ENCODE assay signal across 8 cellular contexts in the genomic region with DNA sequence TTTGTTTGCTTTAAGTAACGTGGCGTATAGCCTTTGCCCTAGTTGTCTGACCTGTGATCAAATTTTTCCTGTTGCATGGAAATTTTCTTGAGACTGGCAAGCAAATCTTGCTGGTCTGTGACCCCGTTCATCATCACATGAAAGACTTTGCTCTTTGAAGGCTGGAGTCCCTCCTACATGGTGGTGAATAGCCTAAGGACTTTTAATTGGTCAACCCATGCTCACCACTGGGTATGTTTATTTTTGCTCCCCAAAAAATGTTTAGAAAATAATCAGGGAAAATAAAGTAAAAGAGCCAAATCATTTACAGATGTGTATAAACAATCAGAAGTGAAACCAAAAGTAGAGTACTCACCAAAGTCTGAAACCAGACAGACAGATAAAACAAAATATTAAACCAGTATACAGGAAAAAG.
DNase-seq lines count a peak whose midpoint lies in the region; ATAC-seq and TF ChIP-seq lines count a peak whose summit lies in the region.

No MANE protein-coding gene starts in this region.

- DNase-seq in GM12864 (ENCODE audit: low read depth) (no peak), SJSA1 (ENCODE audit: low read depth in 1 of 2, low spot score in 2 of 2) (peak in 1 of 2 experiments; percentile 50), left lobe of liver (ENCODE audit: low spot score) (no peak), amniotic stem cell (lab: John Stamatoyannopoulos, UW) (no peak), SW 1271 (lab: John Stamatoyannopoulos, UW) (no peak)
- no peak for DNase-seq in activated effector memory CD4-positive, alpha-beta T cell treated with anti-CD3 and anti-CD28 coated beads, Interleukin-2, amount 50 U/mL, for 16 hours

- H3K36me3 ChIP-seq in SJSA1 = no peaks in the 10 kb centered on the region

- TF ChIP-seq CTCF in GM12864 (IDR thresholded peaks at IDR 0.05; ENCODE audit: low read depth, low read length, missing control alignments) = no peak

- H3K4me1 ChIP-seq in SJSA1 (replicated peaks) = peaks cover 4% of the 10 kb centered on the region; the same call in 1 of the 2 replicates

- H3K4me3 ChIP-seq in GM12864 (ENCODE audit: low read depth, low read length) = peak overlapping the region; percentile 17; the same call in 1 of the 2 replicates
- peak overlapping the region; percentile 25 for H3K4me3 ChIP-seq in SJSA1

- H3K9me3 ChIP-seq in SJSA1 (replicated peaks) = no peaks in the 10 kb centered on the region

- peak overlapping the region; percentile 57 for H3K27ac ChIP-seq in SJSA1

- H3K27me3 ChIP-seq in SJSA1 (replicated peaks) = no peaks in the 10 kb centered on the region

- ATAC-seq in GM21825 (IDR thresholded peaks at IDR 0.05; ENCODE audit: unreplicated experiment) (peak; percentile 72), left lobe of liver (peak; percentile 87), HG03565 (IDR thresholded peaks at IDR 0.05; ENCODE audit: unreplicated experiment) (no peak)
